24 cellular contexts compared by ENCODE assay signal in genomic region chr15:26682765-26683164, GRCh38.
"Had no signal": no experiment of that assay in that cellular context is flagged by ENCODE, and none has a peak within 500 bp of the region (broad histone marks: within the 10 kb centered on the region; RNA-seq: fewer than 3 reads in every experiment).

No MANE protein-coding gene starts in this region.

- H3K4me1 ChIP-seq: breast epithelium, left ventricle myocardium inferior, parathyroid adenoma, tibial nerve had no signal

- H3K9ac ChIP-seq: parathyroid adenoma had no signal

- H3K27me3 Mint-ChIP-seq: activated CD4-positive, alpha-beta memory T cell treated with anti-CD3 and anti-CD28 coated beads, Interleukin-2, amount 10 ng/mL, durations not matched to agents 7 days and 5 days; activated CD4-positive, alpha-beta T cell treated with anti-CD3 and anti-CD28 coated beads, Interleukin-2, amount 10 ng/mL, durations not matched to agents 7 days and 5 days; activated T-cell treated with anti-CD3 and anti-CD28 coated beads, Interleukin-2, amount 50 U/mL, for 24 hours had no signal

- ATAC-seq: activated naive CD4-positive, alpha-beta T cell treated with anti-CD3 and anti-CD28 coated beads, Interleukin-2, amount 50 U/mL, for 72 hours; right cardiac atrium had no signal

- H3K27ac ChIP-seq: breast epithelium, epithelial cell of prostate, left ventricle myocardium inferior, parathyroid adenoma, tibial nerve had no signal

- H2AFZ ChIP-seq: parathyroid adenoma had no signal

- H3K79me2 ChIP-seq: parathyroid adenoma had no signal

- H3K4me1 Mint-ChIP-seq: activated CD4-positive, alpha-beta memory T cell treated with anti-CD3 and anti-CD28 coated beads, Interleukin-2, amount 10 ng/mL, durations not matched to agents 7 days and 5 days; activated CD4-positive, alpha-beta T cell treated with anti-CD3 and anti-CD28 coated beads, Interleukin-2, amount 10 ng/mL, durations not matched to agents 7 days and 5 days; nephron had no signal

- DNase-seq: activated CD4-positive, alpha-beta memory T cell treated with anti-CD3 and anti-CD28 coated beads, Interleukin-2, amount 10 ng/mL, durations not matched to agents 7 days and 5 days; activated CD4-positive, alpha-beta T cell treated with anti-CD3 and anti-CD28 coated beads for 1 hour; activated CD4-positive, alpha-beta T cell treated with anti-CD3 and anti-CD28 coated beads, Interleukin-2, amount 10 ng/mL, durations not matched to agents 7 days and 5 days; activated CD8-positive, alpha-beta memory T cell treated with anti-CD3 and anti-CD28 coated beads, Interleukin-2, amount 50 U/mL, for 48 hours; activated naive CD4-positive, alpha-beta T cell; activated T-cell treated with anti-CD3 and anti-CD28 coated beads, Interleukin-2, amount 50 U/mL, for 24 hours; central memory CD4-positive, alpha-beta T cell; effector CD4-positive, alpha-beta T cell; left ventricle myocardium inferior; occipital lobe; right cardiac atrium; stimulated activated CD4-positive, alpha-beta T cell treated with anti-CD3 and anti-CD28 coated beads, Interleukin-15, amount 100 ng/mL, for 24 hours; stimulated activated CD4-positive, alpha-beta T cell treated with anti-CD3 and anti-CD28 coated beads, Interleukin-2, amount 100 ng/mL, for 24 hours; stimulated activated naive CD4-positive, alpha-beta T cell treated with Interleukin-2 at 50 U/mL for 16 hours; T-helper 9 cell had no signal

- H3K36me3 Mint-ChIP-seq: activated naive CD4-positive, alpha-beta T cell treated with anti-CD3 and anti-CD28 coated beads, Interleukin-2, amount 50 U/mL, for 72 hours had no signal

- H3K27me3 ChIP-seq: breast epithelium, tibial nerve had no signal

- H3K27ac Mint-ChIP-seq: activated CD4-positive, alpha-beta memory T cell treated with anti-CD3 and anti-CD28 coated beads, Interleukin-2, amount 10 ng/mL, durations not matched to agents 7 days and 5 days; activated CD4-positive, alpha-beta T cell treated with anti-CD3 and anti-CD28 coated beads, Interleukin-2, amount 10 ng/mL, durations not matched to agents 7 days and 5 days; activated naive CD4-positive, alpha-beta T cell treated with anti-CD3 and anti-CD28 coated beads, Interleukin-2, amount 50 U/mL, for 72 hours; activated T-cell treated with anti-CD3 and anti-CD28 coated beads, Interleukin-2, amount 50 U/mL, for 24 hours; activated T-helper 2 cell treated with anti-CD3 and anti-CD28 coated beads, Interferon-gamma antibody, Interleukin-2, Interleukin-4, amounts not matched to agents 10 μg/mL and 5 μg/mL and 100 μg/mL, durations not matched to agents 14 hours and 24 hours and 36 hours; nephron; T-helper 1 cell treated with Interleukin-12 subunit alpha and Interleukin-12 subunit beta and Interleukin-4 antibody, amounts not matched to agents 30 μg/mL and 1 μg/mL, for 36 hours had no signal

- H3K4me3 ChIP-seq: breast epithelium, left ventricle myocardium inferior, lung, tibial nerve had no signal

- H3K4me3 Mint-ChIP-seq: activated CD4-positive, alpha-beta memory T cell treated with anti-CD3 and anti-CD28 coated beads, Interleukin-2, amount 10 ng/mL, durations not matched to agents 7 days and 5 days; activated CD4-positive, alpha-beta T cell treated with anti-CD3 and anti-CD28 coated beads, Interleukin-2, amount 10 ng/mL, durations not matched to agents 7 days and 5 days; activated T-cell treated with anti-CD3 and anti-CD28 coated beads, Interleukin-2, amount 50 U/mL, for 24 hours; nephron; T-helper 1 cell treated with Interleukin-12 subunit alpha and Interleukin-12 subunit beta and Interleukin-4 antibody, amounts not matched to agents 30 μg/mL and 1 μg/mL, for 36 hours had no signal

- H3K9me3 Mint-ChIP-seq: nephron had no signal

- H3K36me3 ChIP-seq: breast epithelium, left ventricle myocardium inferior, tibial nerve had no signal

- H3K9me3 ChIP-seq: left ventricle myocardium inferior, tibial nerve had no signal
